In genomic region chr16:48556210-48556912, GRCh38 we compare ENCODE assay signal across 12 cellular contexts. TPM values are rescaled to one million over a fixed set of nuclear protein-coding genes. Genes with fewer than 3 reads are reported as not detected.
DNase-seq lines count a peak whose midpoint lies in the region; ATAC-seq and TF ChIP-seq lines count a peak whose summit lies in the region.
"Had no signal": no experiment of that assay in that cellular context is flagged by ENCODE, and none has a peak within 500 bp of the region (broad histone marks: within the 10 kb centered on the region; RNA-seq: fewer than 3 reads in every experiment).

No MANE protein-coding gene starts in this region.

- no peak for DNase-seq in activated naive CD4-positive, alpha-beta T cell treated with anti-CD3 and anti-CD28 coated beads for 36 hours
- DNase-seq in activated naive CD4-positive, alpha-beta T cell treated with Interleukin-2 at 50 U/mL for 16 hours: no peak
- no peak for DNase-seq in endodermal cell
- no peak for DNase-seq in stimulated activated naive CD8-positive, alpha-beta T cell treated with anti-CD3 and anti-CD28 coated beads, Interleukin-15, amount 100 ng/mL, for 72 hours
- no peak for DNase-seq in NCI-H1092 (lab: John Stamatoyannopoulos, UW)
- DNase-seq: Karpas-422, SIG-M5 had no signal

- H3K36me3 Mint-ChIP-seq in activated naive CD4-positive, alpha-beta T cell treated with anti-CD3 and anti-CD28 coated beads for 36 hours (ENCODE audit: low read depth): peaks cover 25% of the 10 kb centered on the region
- H3K36me3 Mint-ChIP-seq in endodermal cell (ENCODE audit: low read depth): peaks cover 53% of the 10 kb centered on the region

- no peak overlapping the region for H3K4me3 Mint-ChIP-seq in activated naive CD4-positive, alpha-beta T cell treated with anti-CD3 and anti-CD28 coated beads for 36 hours
- H3K4me3 Mint-ChIP-seq in endodermal cell: no peak overlapping the region
- peak overlapping the region; percentile 60 to 70 for H3K4me3 Mint-ChIP-seq in stimulated activated naive CD8-positive, alpha-beta T cell treated with anti-CD3 and anti-CD28 coated beads, Interleukin-15, amount 100 ng/mL, for 72 hours

- no peak overlapping the region for H3K9ac ChIP-seq in endodermal cell (ENCODE audit: extremely low read depth, low read length, poor library complexity, severe bottlenecking)
- H3K9ac ChIP-seq: parathyroid adenoma had no signal

- no peaks in the 10 kb centered on the region for H3K9me3 Mint-ChIP-seq in activated naive CD4-positive, alpha-beta T cell treated with anti-CD3 and anti-CD28 coated beads for 36 hours
- H3K9me3 Mint-ChIP-seq in endodermal cell: no peaks in the 10 kb centered on the region
- H3K9me3 Mint-ChIP-seq in stimulated activated naive CD8-positive, alpha-beta T cell treated with anti-CD3 and anti-CD28 coated beads, Interleukin-15, amount 100 ng/mL, for 72 hours: no peaks in the 10 kb centered on the region

- no peaks in the 10 kb centered on the region for H3K9me3 ChIP-seq in endodermal cell (ENCODE audit: control insufficient read depth, low read length)
- H3K9me3 ChIP-seq: tibial nerve had no signal

- 92 to 100% methylated on average over 2 to 3 of the region's 3 CpGs for WGBS in endodermal cell (ENCODE audit: insufficient coverage in 1 of 2, insufficient read length in 1 of 2), 2 experiments

- H3K4me3 ChIP-seq in endodermal cell (ENCODE audit: low read length): no peak overlapping the region
- H3K4me3 ChIP-seq: tibial nerve had no signal

- peak overlapping the region; percentile 58 for H3K27ac Mint-ChIP-seq in activated naive CD4-positive, alpha-beta T cell treated with anti-CD3 and anti-CD28 coated beads for 36 hours
- H3K27ac Mint-ChIP-seq in endodermal cell: peak overlapping the region; percentile 58
- H3K27ac Mint-ChIP-seq in stimulated activated naive CD8-positive, alpha-beta T cell treated with anti-CD3 and anti-CD28 coated beads, Interleukin-15, amount 100 ng/mL, for 72 hours: peak overlapping the region; percentile 54 to 68

- intact Hi-C loops in activated naive CD4-positive, alpha-beta T cell treated with anti-CD3 and anti-CD28 coated beads for 36 hours (cut with micrococcal nuclease): loop anchor here (1.0 to 5.0 kb wide), 3 partner anchors 55 to 189 kb away; no protein-coding TSS in a partner anchor

- TF ChIP-seq CTCF in endodermal cell (conservative IDR thresholded peaks at IDR 0.05): no peak

- H3K27me3 Mint-ChIP-seq in activated naive CD4-positive, alpha-beta T cell treated with anti-CD3 and anti-CD28 coated beads for 36 hours (ENCODE audit: low read depth): no peaks in the 10 kb centered on the region
- H3K27me3 Mint-ChIP-seq in endodermal cell (ENCODE audit: insufficient read depth): no peaks in the 10 kb centered on the region
- no peaks in the 10 kb centered on the region for H3K27me3 Mint-ChIP-seq in stimulated activated naive CD8-positive, alpha-beta T cell treated with anti-CD3 and anti-CD28 coated beads, Interleukin-15, amount 100 ng/mL, for 72 hours

- ATAC-seq in HG02885 (IDR thresholded peaks at IDR 0.05; ENCODE audit: poor library complexity, unreplicated experiment) (peak; percentile 8), GM19328 (IDR thresholded peaks at IDR 0.05; ENCODE audit: unreplicated experiment) (no peak), HG02588 (IDR thresholded peaks at IDR 0.05; ENCODE audit: unreplicated experiment) (no peak)
- ATAC-seq in stimulated activated naive CD8-positive, alpha-beta T cell treated with anti-CD3 and anti-CD28 coated beads, Interleukin-15, amount 100 ng/mL, for 72 hours: peak; percentile 63

- H3K4me1 Mint-ChIP-seq in activated naive CD4-positive, alpha-beta T cell treated with anti-CD3 and anti-CD28 coated beads for 36 hours (ENCODE audit: low read depth): peaks cover 74% of the 10 kb centered on the region
- peaks cover 23% of the 10 kb centered on the region for H3K4me1 Mint-ChIP-seq in endodermal cell
- H3K4me1 Mint-ChIP-seq in stimulated activated naive CD8-positive, alpha-beta T cell treated with anti-CD3 and anti-CD28 coated beads, Interleukin-15, amount 100 ng/mL, for 72 hours: peaks cover 83% of the 10 kb centered on the region

- no peaks in the 10 kb centered on the region for H3K27me3 ChIP-seq in endodermal cell (ENCODE audit: control insufficient read depth, insufficient read depth, low read length, poor library complexity, severe bottlenecking)
- H3K27me3 ChIP-seq: tibial nerve had no signal

- peaks cover 72% of the 10 kb centered on the region for H3K36me3 ChIP-seq in endodermal cell (ENCODE audit: control insufficient read depth, insufficient read depth, low read length)

- no peak overlapping the region for H3K27ac ChIP-seq in endodermal cell (ENCODE audit: low read depth, low read length)
- H3K27ac ChIP-seq: parathyroid adenoma had no signal

- no peaks in the 10 kb centered on the region for H3K4me1 ChIP-seq in endodermal cell (ENCODE audit: control insufficient read depth, insufficient read depth, low read length)

- CTCF ChIA-PET in activated naive CD4-positive, alpha-beta T cell treated with anti-CD3 and anti-CD28 coated beads for 36 hours (lab: Charles Lee): interaction anchor here (0.6 to 0.9 kb wide), 2 partner anchors 67 to 151 kb away, joined by 3 to 4 read pairs; no protein-coding TSS in a partner anchor

RNA-seq across cellular contexts. Expression of gene N4BP1, which starts 53.6 kb away (rescaled TPM):
- 10 to 100 TPM; 25.1 to 27.2 TPM for total RNA-seq in activated naive CD4-positive, alpha-beta T cell treated with anti-CD3 and anti-CD28 coated beads for 36 hours
- total RNA-seq in endodermal cell: 10 to 100 TPM; 36.9 to 38.0 TPM
- polyA plus RNA-seq in endodermal cell (2013, experiment 1 of 2): 32.4 TPM
- polyA plus RNA-seq in endodermal cell (2013, experiment 2 of 2): 33.4 TPM

Comparison
In these comparisons a context has a peak if more than half of its experiments do, and no peak if none do; other contexts are left out.
1. H3K4me3 Mint-ChIP-seq: peak in stimulated activated naive CD8-positive, alpha-beta T cell treated with anti-CD3 and anti-CD28 coated beads, Interleukin-15, amount 100 ng/mL, for 72 hours (2 of 2); none in activated naive CD4-positive, alpha-beta T cell treated with anti-CD3 and anti-CD28 coated beads for 36 hours (single experiment) and endodermal cell (single experiment).
2. ATAC-seq: peak in HG02885 (single experiment) and stimulated activated naive CD8-positive, alpha-beta T cell treated with anti-CD3 and anti-CD28 coated beads, Interleukin-15, amount 100 ng/mL, for 72 hours (single experiment); none in GM19328 (single experiment) and HG02588 (single experiment).
3. Peak in every context shown above with its lines, with median percentiles within 50 percentile points of each other: H3K27ac Mint-ChIP-seq.